Comparison of ENCODE assay signal across 1 cellular context in the genomic region with DNA sequence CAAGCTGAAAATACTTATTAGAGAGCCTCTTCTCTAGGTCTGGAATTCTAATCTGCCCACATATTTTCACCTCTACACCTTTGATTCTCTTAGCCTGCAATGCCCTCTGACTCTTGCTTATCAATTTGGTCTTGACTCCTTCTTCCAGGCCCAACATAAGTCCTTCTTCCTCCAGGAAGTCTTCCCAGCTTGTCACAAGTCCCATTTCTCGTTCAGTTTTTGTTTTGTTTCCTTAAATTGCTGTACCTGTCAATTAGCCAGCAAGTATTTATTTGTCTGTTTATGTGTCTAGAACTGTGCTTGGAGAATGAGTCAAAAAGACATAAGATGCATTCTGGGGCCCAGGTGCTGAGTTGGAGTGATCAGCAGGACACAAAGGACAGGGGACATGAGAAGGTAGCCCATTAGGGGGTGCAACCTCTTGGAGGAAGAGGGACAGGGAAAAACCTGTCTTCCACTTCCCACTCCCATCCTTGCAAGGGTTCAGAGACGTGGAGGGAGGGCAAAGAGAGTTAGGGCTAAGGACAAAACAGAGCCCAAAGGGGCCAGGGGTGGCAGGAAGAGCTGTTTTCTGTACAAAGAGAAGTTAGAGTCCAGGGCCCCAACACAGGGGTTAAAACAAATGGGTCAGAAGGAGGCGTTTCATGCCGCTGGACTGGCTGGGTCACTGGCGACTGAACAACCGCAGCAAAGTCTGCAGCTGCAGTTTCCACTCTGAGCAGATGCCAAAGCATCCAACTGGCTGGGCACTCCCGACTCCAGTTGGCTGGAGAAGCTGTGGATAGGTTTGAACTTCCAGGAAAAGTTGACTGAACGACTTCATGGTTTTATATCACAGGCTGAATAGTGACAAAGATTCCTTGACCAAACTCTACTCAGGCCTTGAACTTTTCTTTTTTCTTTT.
TF ChIP-seq lines count a peak whose summit lies in the region.

No MANE protein-coding gene starts in this region.

TF ChIP-seq in GM23338, 12 proteins besides CTCF, POLR2A, EP300 and RAD21:
- TF ChIP-seq POLR2AphosphoS5 (IDR thresholded peaks at IDR 0.05; ENCODE audit: low read depth) (no peak), EZH2 (IDR thresholded peaks at IDR 0.05; ENCODE audit: low read depth, unreplicated experiment) (no peak), ZNF462 (CRISPR knock-in tag; IDR thresholded peaks at IDR 0.05) (no peak), EZH2phosphoT487 (IDR thresholded peaks at IDR 0.05; ENCODE audit: unreplicated experiment) (no peak), NANOG (IDR thresholded peaks at IDR 0.05; ENCODE audit: borderline replicate concordance) (no peak)
